ENCODE assay signal across 8 cellular contexts in genomic region chr10:70887804-70888800, GRCh38. TPM values are rescaled to one million over a fixed set of nuclear protein-coding genes. Genes with fewer than 3 reads are reported as not detected.
A peak's percentile ranks its signal among the peaks of the same experiment; 100 is the strongest.
DNase-seq lines count a peak whose midpoint lies in the region; ATAC-seq and TF ChIP-seq lines count a peak whose summit lies in the region.

Gene PCBD1, minus strand, starts transcription at chr10:70888565. Its CDS starts 32 bp downstream, at chr10:70888533.

- peak within 1 kb of the TSS; percentile 67 for H3K4me3 ChIP-seq in DOHH2 (ENCODE audit: low read length)

- TF ChIP-seq CTCF in DOHH2 (IDR thresholded peaks at IDR 0.05; ENCODE audit: low read depth, low read length, poor library complexity, severe bottlenecking) = no peak

- peaks cover 3% of the 10 kb centered on the region; the same call in 1 of the 2 replicates for H3K9me3 ChIP-seq in DOHH2 (ENCODE audit: control insufficient read depth, insufficient read depth, low read length)

- H3K27ac ChIP-seq in DOHH2 (ENCODE audit: low read depth, low read length) (no peak within 1 kb of the TSS), angular gyrus (ENCODE audit: low read depth, low read length) (peak within 1 kb of the TSS; percentile 92)

- peaks cover 13% of the 10 kb centered on the region for H3K4me1 ChIP-seq in DOHH2 (ENCODE audit: control insufficient read depth, low read length)

- no peaks in the 10 kb centered on the region for H3F3A ChIP-seq in DOHH2 (ENCODE audit: control insufficient read depth, insufficient read depth)

- H3K79me2 ChIP-seq in DOHH2 (ENCODE audit: control insufficient read depth, low read length) = no peaks in the 10 kb centered on the region

- H3K4me2 ChIP-seq in DOHH2 (ENCODE audit: low read length) = peak within 1 kb of the TSS; percentile 83

- H4K20me1 ChIP-seq in DOHH2 (ENCODE audit: control insufficient read depth, insufficient read depth, low read depth, low read length) = no peaks in the 10 kb centered on the region

- no peaks in the 10 kb centered on the region for H3K36me3 ChIP-seq in DOHH2 (ENCODE audit: control insufficient read depth, low read length)

- peak; percentile 59 for ATAC-seq in GM21576 (IDR thresholded peaks at IDR 0.05; ENCODE audit: unreplicated experiment)

- no peaks in the 10 kb centered on the region for H3K27me3 ChIP-seq in DOHH2 (ENCODE audit: control insufficient read depth, low read length)

- H3K9me2 ChIP-seq in DOHH2 (replicated peaks; ENCODE audit: control insufficient read depth, low read length) = no peaks in the 10 kb centered on the region

- DNase-seq in KG1 (lab: John Stamatoyannopoulos, UW) = peak; percentile 18
- DNase-seq in hepatic stellate cell (ENCODE audit: low spot score) = peak; percentile 71
- DNase-seq in renal cortical epithelial cell (ENCODE audit: low read depth) = peak; percentile 44
- no peak for DNase-seq in GF-D8 (lab: John Stamatoyannopoulos, UW)

- intact Hi-C loops in T-helper 1 cell treated with Interleukin-12 subunit alpha and Interleukin-12 subunit beta and Interleukin-4 antibody, amounts not matched to agents 30 ng/mL and 1 ng/mL, for 36 hours (cut with micrococcal nuclease) = loop anchor here (1.0 to 5.0 kb wide), 4 partner anchors 8 to 486 kb away; partner anchors contain the start of genes EIF4EBP2, PALD1 and SGPL1

RNA-seq across cellular contexts. Expression of gene PCBD1, which starts in this region (rescaled TPM):
- 20.5 and 23.4 TPM in 2 replicates for total RNA-seq in T-helper 1 cell treated with Interleukin-12 subunit alpha and Interleukin-12 subunit beta and Interleukin-4 antibody, amounts not matched to agents 30 ng/mL and 1 ng/mL, for 36 hours
- 59.2 and 77.8 TPM in 2 replicates for total RNA-seq in renal cortical epithelial cell
